ENCODE assay signal across 8 cellular contexts in genomic region chr5:892390-893136, GRCh38. TPM values are rescaled to one million over a fixed set of nuclear protein-coding genes. Genes with fewer than 3 reads are reported as not detected.
DNase-seq lines count a peak whose midpoint lies in the region; ATAC-seq, FAIRE-seq and TF ChIP-seq lines count a peak whose summit lies in the region.

BRD9 (minus strand) TSS chr5:892801; CDS start chr5:892657, 144 bp downstream.
TRIP13 (plus strand) TSS chr5:892884; CDS start chr5:892999, 115 bp downstream.

- H3K27me3 Mint-ChIP-seq in naive thymus-derived CD8-positive, alpha-beta T cell, result peaks cover 0 to 3% (median 0%) of the 10 kb centered on the region in 5 donors

- no peaks in the 10 kb centered on the region for H3K9me3 ChIP-seq in fibroblast of lung (ENCODE audit: control insufficient read depth, insufficient read depth, low read depth, low read length)

- H3K27ac Mint-ChIP-seq in naive thymus-derived CD8-positive, alpha-beta T cell, result peak within 1 kb of the TSS; percentile 78 to 95 (median 92)

- H3K27ac ChIP-seq in fibroblast of lung (ENCODE audit: insufficient read depth, low read length), result peak within 1 kb of the TSS; percentile 93

- H3K4me2 ChIP-seq in fibroblast of lung (ENCODE audit: extremely low read depth, insufficient read depth, low read length), result peak within 1 kb of the TSS; percentile 98

- H3K9me3 Mint-ChIP-seq in naive thymus-derived CD8-positive, alpha-beta T cell, result no peaks in the 10 kb centered on the region

- peaks cover 4% of the 10 kb centered on the region for H3K4me1 ChIP-seq in fibroblast of lung (ENCODE audit: control insufficient read depth, extremely low read depth, insufficient read depth, low read length)

- DNase-seq in DMS114 treated with DMSO at 0.1 percent for 48 hours (lab: John Stamatoyannopoulos, UW; ENCODE audit: unreplicated experiment) (peak; percentile 52), HTR-8/SVneo (ENCODE audit: insufficient read length, low spot score) (peak; percentile 98), activated T-helper 1 cell treated with Interleukin-2 at 50 U/mL for 16 hours (ENCODE audit: low read depth) (peak; percentile 82), fibroblast of lung (ENCODE audit: low read depth in 2 of 2) (peak; percentile 68 to 74)
- peak; percentile 69 to 90 (median 80) for DNase-seq in naive thymus-derived CD8-positive, alpha-beta T cell
- peak; percentile 68 to 87 (median 81) for DNase-seq in stimulated activated naive CD4-positive, alpha-beta T cell (lab: John Stamatoyannopoulos, UW)

- H4K20me1 ChIP-seq in fibroblast of lung (ENCODE audit: control insufficient read depth, extremely low read depth, insufficient read depth, low read length), result no peaks in the 10 kb centered on the region

- peaks cover 16% of the 10 kb centered on the region for H3K36me3 ChIP-seq in fibroblast of lung (ENCODE audit: control insufficient read depth, insufficient read depth, low read length)

- POLR2A ChIA-PET in naive thymus-derived CD8-positive, alpha-beta T cell (lab: Charles Lee), result interaction anchor here (0.6 to 1.6 kb wide), 6 partner anchors 9 to 675 kb away, joined by 3 to 5 read pairs (median 3); partner anchors contain the start of genes CCDC127 and SDHA

- peak within 1 kb of the TSS; percentile 96 for H3K9ac ChIP-seq in fibroblast of lung (ENCODE audit: insufficient read depth, low read length)

- peak within 1 kb of the TSS; percentile 80 for H2AFZ ChIP-seq in fibroblast of lung (ENCODE audit: low read length)

- peak; percentile 70 for FAIRE-seq in HTR-8/SVneo (lab: Jason Lieb, UNC)

- peaks cover 4 to 38% (median 21%) of the 10 kb centered on the region in 4 donors for H3K4me1 Mint-ChIP-seq in naive thymus-derived CD8-positive, alpha-beta T cell

- peak; percentile 96 for ATAC-seq in GM21381 (IDR thresholded peaks at IDR 0.05; ENCODE audit: unreplicated experiment)
- peak; percentile 96 to 98 for ATAC-seq in naive thymus-derived CD8-positive, alpha-beta T cell

- H3K27me3 ChIP-seq in fibroblast of lung (ENCODE audit: control insufficient read depth, insufficient read depth, low read length), result no peaks in the 10 kb centered on the region

- H3K4me3 ChIP-seq in fibroblast of lung (replicated peaks in 1 of 4; ENCODE audit: control extremely low read depth in 1 of 4, insufficient read depth in 1 of 4, low read depth in 3 of 4, low read length in 4 of 4), result peak within 1 kb of the TSS; percentile 68 to 96 (median 89)

- H3K4me3 Mint-ChIP-seq in naive thymus-derived CD8-positive, alpha-beta T cell, result peak within 1 kb of the TSS; percentile 79 to 93 (median 86)

- peaks cover 38% of the 10 kb centered on the region for H3K79me2 ChIP-seq in fibroblast of lung (ENCODE audit: control insufficient read depth, insufficient read depth, low read length)

- no peak for TF ChIP-seq CTCF in fibroblast of lung (conservative IDR thresholded peaks at IDR 0.05 in 1 of 2, IDR thresholded peaks at IDR 0.05 in 1 of 2; ENCODE audit: low read depth in 1 of 2, low read length in 2 of 2)

- H3K36me3 Mint-ChIP-seq in naive thymus-derived CD8-positive, alpha-beta T cell, result peaks cover 0 to 34% (median 0%) of the 10 kb centered on the region in 3 donors

TF ChIP-seq in PFSK-1, 5 proteins besides CTCF, POLR2A, EP300 and RAD21:
- TF ChIP-seq REST (IDR thresholded peaks at IDR 0.05; ENCODE audit: insufficient read depth in 1 of 2, low read depth in 2 of 2, low read length in 2 of 2) (no peak), SIN3A (IDR thresholded peaks at IDR 0.05; ENCODE audit: borderline replicate concordance, insufficient read depth, low read length) (peak; percentile 90; the same call in 1 of the 2 replicates), FOXP2 (optimal IDR thresholded peaks at IDR 0.05; ENCODE audit: borderline replicate concordance, extremely low read depth, extremely low read length, insufficient read depth) (no peak), POLR2AphosphoS5 (IDR thresholded peaks at IDR 0.05; ENCODE audit: low read depth, low read length) (peak; percentile 58)

RNA-seq across cellular contexts. Expression of gene BRD9, which starts in this region (rescaled TPM):
- polyA plus RNA-seq in PFSK-1 (2012; ENCODE audit: insufficient read length, low read depth), result 38.6 TPM
- 31.6 and 35.3 TPM in 2 replicates for total RNA-seq in fibroblast of lung
- polyA plus RNA-seq in fibroblast of lung, result 13.0 and 15.6 TPM in 2 replicates
- polyA plus RNA-seq in fibroblast of lung (2012), result 25.8 and 30.6 TPM in 2 replicates
- polyA minus RNA-seq in fibroblast of lung (ENCODE audit: low replicate concordance), result 26.5 and 28.3 TPM in 2 replicates
- total RNA-seq in naive thymus-derived CD8-positive, alpha-beta T cell, result 10 to 100 TPM; 77.9 to 79.4 TPM
- polyA plus RNA-seq in naive thymus-derived CD8-positive, alpha-beta T cell, result 10 to 100 TPM; 10.4 to 15.4 (median 11.5) TPM

RNA-seq across cellular contexts. Expression of gene TRIP13, which starts in this region (rescaled TPM):
- 28.3 TPM for polyA plus RNA-seq in PFSK-1 (2012; ENCODE audit: insufficient read length, low read depth)
- 2.1 and 7.4 TPM in 2 replicates for total RNA-seq in fibroblast of lung
- 11.7 and 36.4 TPM in 2 replicates for polyA plus RNA-seq in fibroblast of lung
- 7.9 and 32.7 TPM in 2 replicates for polyA plus RNA-seq in fibroblast of lung (2012)
- 1.4 and 9.6 TPM in 2 replicates for polyA minus RNA-seq in fibroblast of lung (ENCODE audit: low replicate concordance)
- total RNA-seq in naive thymus-derived CD8-positive, alpha-beta T cell, result under 1 TPM; 0.55 to 0.60 TPM
- polyA plus RNA-seq in naive thymus-derived CD8-positive, alpha-beta T cell, result 1 to 10 TPM in 2 of 3 donors, under 1 TPM in 1; 0.75 to 1.5 (median 1.1) TPM

Comparison
In these comparisons a context has a peak if more than half of its experiments do, and no peak if none do; other contexts are left out.
1. Peak in every context shown above with its lines: DNase-seq, ATAC-seq, H3K4me3 ChIP-seq and H3K27ac ChIP-seq.